In genomic region chr9:127785933-127786772, GRCh38 we compare ENCODE assay signal across 8 cellular contexts. TPM values are rescaled to one million over a fixed set of nuclear protein-coding genes. Genes with fewer than 3 reads are reported as not detected.
DNase-seq lines count a peak whose midpoint lies in the region; TF ChIP-seq lines count a peak whose summit lies in the region.

TSS of gene CDK9 (plus strand) at chr9:127786034. CDS start at chr9:127786149, 115 bp downstream.

- TF ChIP-seq POLR2A in stomach (IDR thresholded peaks at IDR 0.05) = no peak

- no peaks in the 10 kb centered on the region for H3K9me2 ChIP-seq in DOHH2 (replicated peaks; ENCODE audit: control insufficient read depth, low read length)
- H3K9me2 ChIP-seq in GM23248 (ENCODE audit: insufficient read depth) = no peaks in the 10 kb centered on the region
- H3K9me2 ChIP-seq in neural cell (ENCODE audit: insufficient read depth, low read length) = no peaks in the 10 kb centered on the region

- H3K9me3 ChIP-seq in DOHH2 (ENCODE audit: control insufficient read depth, insufficient read depth, low read length) (no peaks in the 10 kb centered on the region), GM23248 (ENCODE audit: low read depth) (no peaks in the 10 kb centered on the region), neural cell (ENCODE audit: low read length) (no peaks in the 10 kb centered on the region), stomach (no peaks in the 10 kb centered on the region)

- in situ Hi-C loops in GM23248 (cut with MboI) = no loop called here

- peak; percentile 97 for DNase-seq in GM23248
- DNase-seq in LHCN-M2 (ENCODE audit: low read depth) = peak; percentile 84
- DNase-seq in SHP77 treated with DMSO at 0.1 percent for 48 hours (lab: John Stamatoyannopoulos, UW) = peak; percentile 41
- DNase-seq in activated effector memory CD4-positive, alpha-beta T cell treated with Interleukin-2 at 50 U/mL for 16 hours = peak; percentile 92
- peak; percentile 72 for DNase-seq in fibroblast of the conjunctiva (ENCODE audit: low read depth)
- peak; percentile 93 for DNase-seq in stomach

- intact Hi-C loops in stomach (cut with DNase I; ENCODE audit: low total_unique reads) = no loop called here

- WGBS in GM23248 (ENCODE audit: low coverage in 1 of 2, low lambda C conversion rate in 2 of 2, missing lambda C conversion rate in 2 of 2), 2 experiments = 1% methylated on average over 41 to 74 of the region's 75 CpGs
- 0 to 1% (median 0%) methylated on average over 53 to 75 of the region's 75 CpGs for WGBS in stomach, 5 donors

- H4K20me1 ChIP-seq in DOHH2 (ENCODE audit: control insufficient read depth, insufficient read depth, low read depth, low read length) (peaks cover 35% of the 10 kb centered on the region), GM23248 (ENCODE audit: insufficient read depth) (peaks cover 7% of the 10 kb centered on the region; the same call in 1 of the 2 replicates), neural cell (ENCODE audit: insufficient read depth) (peaks cover 3% of the 10 kb centered on the region)

- TF ChIP-seq CTCF in DOHH2 (IDR thresholded peaks at IDR 0.05; ENCODE audit: low read depth, low read length, poor library complexity, severe bottlenecking) (no peak), neural cell (IDR thresholded peaks at IDR 0.05; ENCODE audit: poor library complexity, severe bottlenecking) (no peak), stomach (IDR thresholded peaks at IDR 0.05) (no peak)

- H3K27ac ChIP-seq in DOHH2 (ENCODE audit: low read depth, low read length) (peak within 1 kb of the TSS; percentile 88), GM23248 (peak within 1 kb of the TSS; percentile 92), neural cell (ENCODE audit: low read length) (peak within 1 kb of the TSS; percentile 86), stomach (peak within 1 kb of the TSS; percentile 93 to 99 (median 97))

- H3K9ac ChIP-seq in GM23248 (peak within 1 kb of the TSS; percentile 97), neural cell (ENCODE audit: low read length) (peak within 1 kb of the TSS; percentile 89)

- H3K4me3 ChIP-seq in DOHH2 (ENCODE audit: low read length) (peak within 1 kb of the TSS; percentile 96), GM23248 (peak within 1 kb of the TSS; percentile 96), neural cell (ENCODE audit: low read length) (peak within 1 kb of the TSS; percentile 96), stomach (peak within 1 kb of the TSS; percentile 97 to 100 (median 99))

- TF ChIP-seq RAD21 in neural cell (conservative IDR thresholded peaks at IDR 0.05) = no peak

- peaks cover 44% of the 10 kb centered on the region for H3K4me1 ChIP-seq in DOHH2 (ENCODE audit: control insufficient read depth, low read length)
- H3K4me1 ChIP-seq in GM23248 (ENCODE audit: insufficient read depth) = peaks cover 6% of the 10 kb centered on the region; the same call in 1 of the 2 replicates
- peaks cover 18 to 78% (median 46%) of the 10 kb centered on the region in 4 donors for H3K4me1 ChIP-seq in stomach

- H3K79me2 ChIP-seq in DOHH2 (ENCODE audit: control insufficient read depth, low read length) = peaks cover 47% of the 10 kb centered on the region
- peaks cover 53% of the 10 kb centered on the region for H3K79me2 ChIP-seq in GM23248 (ENCODE audit: insufficient read depth)
- H3K79me2 ChIP-seq in neural cell (replicated peaks; ENCODE audit: insufficient read depth, low read length) = peaks cover 11% of the 10 kb centered on the region

- H3F3A ChIP-seq in DOHH2 (ENCODE audit: control insufficient read depth, insufficient read depth) (peaks cover 24% of the 10 kb centered on the region), GM23248 (ENCODE audit: insufficient read depth) (peaks cover 12% of the 10 kb centered on the region; the same call in 1 of the 2 replicates), neural cell (ENCODE audit: insufficient read depth, low read length, poor library complexity, severe bottlenecking) (no peaks in the 10 kb centered on the region)

- H2AFZ ChIP-seq in GM23248 (peak within 1 kb of the TSS; percentile 19), neural cell (ENCODE audit: low read depth, low read length) (peak within 1 kb of the TSS; percentile 33)

- H3K36me3 ChIP-seq in DOHH2 (ENCODE audit: control insufficient read depth, low read length) (peaks cover 51% of the 10 kb centered on the region), GM23248 (ENCODE audit: low read depth) (peaks cover 40% of the 10 kb centered on the region), neural cell (ENCODE audit: insufficient read depth, low read length) (peaks cover 7% of the 10 kb centered on the region), stomach (peaks cover 41 to 44% (median 42%) of the 10 kb centered on the region in 4 donors)

- H3K4me2 ChIP-seq in DOHH2 (ENCODE audit: low read length) = peak within 1 kb of the TSS; percentile 61
- peak within 1 kb of the TSS; percentile 91 for H3K4me2 ChIP-seq in GM23248 (ENCODE audit: unreplicated experiment)
- peak within 1 kb of the TSS; percentile 54 for H3K4me2 ChIP-seq in neural cell (ENCODE audit: low read length)

- H3K27me3 ChIP-seq in DOHH2 (ENCODE audit: control insufficient read depth, low read length) (no peaks in the 10 kb centered on the region), GM23248 (replicated peaks; ENCODE audit: insufficient read depth) (no peaks in the 10 kb centered on the region), neural cell (ENCODE audit: insufficient read depth, low read depth, low read length) (no peaks in the 10 kb centered on the region), stomach (no peaks in the 10 kb centered on the region)

- TF ChIP-seq EP300 in neural cell (conservative IDR thresholded peaks at IDR 0.05; ENCODE audit: poor library complexity, severe bottlenecking) (peak; percentile 15), stomach (IDR thresholded peaks at IDR 0.05) (no peak)

TF ChIP-seq in neural cell, 6 proteins besides CTCF, POLR2A, EP300 and RAD21:
- TF ChIP-seq POLR2AphosphoS5 (IDR thresholded peaks at IDR 0.05) (peak; percentile 80), REST (IDR thresholded peaks at IDR 0.05; ENCODE audit: borderline replicate concordance) (no peak), EZH2 (IDR thresholded peaks at IDR 0.05; ENCODE audit: borderline replicate concordance, insufficient read depth, low read length, poor library complexity, severe bottlenecking) (no peak), SMC3 (conservative IDR thresholded peaks at IDR 0.05; ENCODE audit: poor library complexity) (no peak), MXI1 (conservative IDR thresholded peaks at IDR 0.05; ENCODE audit: poor library complexity, severe bottlenecking) (peak; percentile 69), TAF1 (IDR thresholded peaks at IDR 0.05; ENCODE audit: low read depth) (no peak)

RNA-seq across cellular contexts. Expression of gene CDK9, which starts in this region (rescaled TPM):
- 43.7 and 59.8 TPM in 2 replicates for total RNA-seq in GM23248 (2014; rRNA removed; shearing (Covaris generic))
- polyA plus RNA-seq in GM23248 (2016; fragmentation: Nextera tagmentation; extraction: Ambion mirVana) = 58.9 and 59.7 TPM in 2 replicates
- total RNA-seq in LHCN-M2 (2014; rRNA removed) = 36.6 and 37.0 TPM in 2 replicates
- polyA plus RNA-seq in LHCN-M2 (2012) = 39.8 TPM
- 195 and 253 TPM in 2 replicates for polyA plus RNA-seq in neural cell
- polyA minus RNA-seq in neural cell = 67.1 and 102 TPM in 2 replicates
- 100 to 1,000 TPM in 1 of 5 donors, 10 to 100 TPM in 4; 42.8 to 114 (median 92.7) TPM for total RNA-seq in stomach
- 10 to 100 TPM; 25.3 to 34.7 (median 34.4) TPM for polyA plus RNA-seq in stomach

Comparison
In these comparisons a context has a peak if more than half of its experiments do, and no peak if none do; other contexts are left out.
1. Peak in every context shown above with its lines: DNase-seq, H3K4me3 ChIP-seq and H3K27ac ChIP-seq.
2. DNase-seq: peak in every context shown above with its lines; median percentile 97 in GM23248; 93 in stomach; 92 in activated effector memory CD4-positive, alpha-beta T cell treated with Interleukin-2 at 50 U/mL for 16 hours; 84 in LHCN-M2; 72 in fibroblast of the conjunctiva; 41 in SHP77 treated with DMSO at 0.1 percent for 48 hours.